In the genomic region with DNA sequence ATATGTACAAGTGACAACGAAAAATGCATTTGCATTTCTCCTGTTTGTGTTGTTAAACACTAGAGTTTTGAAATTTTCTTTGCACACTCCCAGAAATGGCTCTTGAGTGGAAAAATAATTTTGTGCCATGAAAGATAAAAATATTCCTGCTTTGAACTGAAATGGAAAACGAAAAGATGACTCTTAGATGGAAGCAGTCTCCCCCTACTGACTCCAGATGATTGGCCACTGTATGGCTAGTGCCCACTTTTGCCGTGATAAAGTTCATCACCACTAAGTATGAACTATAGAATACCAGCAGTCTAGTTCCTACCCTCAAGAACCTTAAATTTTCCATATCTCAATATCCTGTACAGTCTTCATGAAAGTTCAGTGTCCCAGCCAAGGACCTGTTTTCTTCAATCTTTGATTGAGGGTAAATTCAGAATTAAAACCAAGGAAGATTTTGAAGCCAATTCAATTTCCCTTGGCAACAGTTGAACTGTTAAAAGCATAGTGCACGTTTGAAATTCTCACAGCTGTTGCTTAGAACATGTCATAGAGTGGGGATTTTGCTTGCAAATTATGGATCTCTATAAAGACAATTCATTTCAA, we compare ENCODE assay signal across 8 cellular contexts. TPM values are rescaled to one million over a fixed set of nuclear protein-coding genes. Genes with fewer than 3 reads are reported as not detected.
DNase-seq lines count a peak whose midpoint lies in the region; ATAC-seq and TF ChIP-seq lines count a peak whose summit lies in the region.

No MANE protein-coding gene starts in this region.

- POLR2A ChIA-PET in AG04449 (lab: Yijun Ruan, JAX), result no interaction called here

- TF ChIP-seq CTCF in AG04449 (IDR thresholded peaks at IDR 0.05; ENCODE audit: insufficient read depth, low read length, missing control alignments) (peak; percentile 43), GM12875 (IDR thresholded peaks at IDR 0.05; ENCODE audit: borderline replicate concordance, insufficient read depth, low read depth, low read length) (0 out of 2 replicates have a peak, but pooled peaks have one; percentile 6), SU-DHL-6 (IDR thresholded peaks at IDR 0.05; ENCODE audit: insufficient read depth, low read length, poor library complexity, severe bottlenecking) (no peak), fibroblast of pulmonary artery (IDR thresholded peaks at IDR 0.05; ENCODE audit: low read length, missing control alignments) (peak; percentile 70), thyroid gland (IDR thresholded peaks at IDR 0.05) (peak in 2 of 6 experiments; percentile 14 to 30)

- peaks cover 30% of the 10 kb centered on the region for H3K79me2 ChIP-seq in SU-DHL-6 (ENCODE audit: insufficient read depth, low read length)

- H3K9ac ChIP-seq in SU-DHL-6 (ENCODE audit: low read length) (peak overlapping the region; percentile 78), subcutaneous abdominal adipose tissue (ENCODE audit: low read length in 5 of 5) (peak overlapping the region in 3 of 5 donors; percentile 89 to 97 (median 94))

- peak overlapping the region; percentile 92 for H3K4me2 ChIP-seq in SU-DHL-6 (ENCODE audit: low read depth, low read length, poor library complexity, severe bottlenecking)

- H3K36me3 ChIP-seq in SU-DHL-6 (ENCODE audit: low read length), result 0 out of 2 replicates have a peak, but pooled peaks cover 4% of the 10 kb centered on the region
- peaks cover 0 to under 1% (median 0%) of the 10 kb centered on the region in 5 donors for H3K36me3 ChIP-seq in subcutaneous abdominal adipose tissue (ENCODE audit: control insufficient read depth in 5 of 5, insufficient read depth in 5 of 5, low read length in 5 of 5)
- H3K36me3 ChIP-seq in thyroid gland, result peaks cover 0 to under 1% of the 10 kb centered on the region in 2 donors

- H3K4me1 ChIP-seq in subcutaneous abdominal adipose tissue (ENCODE audit: control insufficient read depth in 5 of 5, insufficient read depth in 5 of 5, low read length in 5 of 5) (peaks cover 0 to 34% (median 30%) of the 10 kb centered on the region in 5 donors), thyroid gland (peaks cover 15 to 17% of the 10 kb centered on the region in 2 donors)

- intact Hi-C loops in thyroid gland (cut with DNase I), result loop anchor here (5.0 to 10.0 kb wide), 2 partner anchors 90 to 152 kb away; no protein-coding TSS in a partner anchor

- H3K27ac ChIP-seq in SU-DHL-6 (ENCODE audit: low read depth, low read length) (no peak overlapping the region), subcutaneous abdominal adipose tissue (ENCODE audit: low read depth, low read length) (no peak overlapping the region), thyroid gland (no peak overlapping the region)

- no peak for ATAC-seq in HG03039 (IDR thresholded peaks at IDR 0.05; ENCODE audit: unreplicated experiment)

- CTCF ChIA-PET in AG04449 (lab: Yijun Ruan, JAX), result interaction anchor here (0.8 to 2.4 kb wide), 4 partner anchors 10 to 155 kb away, joined by 3 to 24 read pairs (median 7); no protein-coding TSS in a partner anchor

- H3K9me2 ChIP-seq in SU-DHL-6 (replicated peaks; ENCODE audit: insufficient read depth, low read length), result no peaks in the 10 kb centered on the region

- no peaks in the 10 kb centered on the region for H4K20me1 ChIP-seq in SU-DHL-6 (ENCODE audit: low read depth, low read length)

- DNase-seq in AG04449 (ENCODE audit: low read depth, low spot score), result no peak
- DNase-seq in fibroblast of pulmonary artery (ENCODE audit: low read depth), result peak; percentile 55
- DNase-seq in NCI-H345 (lab: John Stamatoyannopoulos, UW), result no peak
- no peak for DNase-seq in thyroid gland

- H3K9me3 ChIP-seq in SU-DHL-6 (ENCODE audit: insufficient read depth, low read length), result no peaks in the 10 kb centered on the region
- H3K9me3 ChIP-seq in subcutaneous abdominal adipose tissue (ENCODE audit: control insufficient read depth in 5 of 5, low read length in 5 of 5), result no peaks in the 10 kb centered on the region
- no peaks in the 10 kb centered on the region for H3K9me3 ChIP-seq in thyroid gland

- peak overlapping the region; percentile 24; the same call in 1 of the 2 replicates for H3K4me3 ChIP-seq in AG04449 (ENCODE audit: low read depth, low read length)
- H3K4me3 ChIP-seq in GM12875 (ENCODE audit: low read depth, low read length), result peak overlapping the region; percentile 16
- H3K4me3 ChIP-seq in SU-DHL-6 (ENCODE audit: insufficient read depth, low read length, poor library complexity, severe bottlenecking), result peak overlapping the region; percentile 71
- H3K4me3 ChIP-seq in fibroblast of pulmonary artery (replicated peaks; ENCODE audit: low read depth, low read length), result peak overlapping the region; percentile 99
- peak overlapping the region; percentile 84 to 94 (median 92) for H3K4me3 ChIP-seq in subcutaneous abdominal adipose tissue (ENCODE audit: low read depth in 1 of 5, low read length in 5 of 5)
- H3K4me3 ChIP-seq in thyroid gland (replicated peaks in 1 of 3), result no peak overlapping the region

- H3K27me3 ChIP-seq in SU-DHL-6 (ENCODE audit: low read length) (no peaks in the 10 kb centered on the region), subcutaneous abdominal adipose tissue (ENCODE audit: control insufficient read depth in 5 of 5, insufficient read depth in 4 of 5, low read length in 5 of 5) (no peaks in the 10 kb centered on the region), thyroid gland (no peaks in the 10 kb centered on the region)

- TF ChIP-seq POLR2A in thyroid gland (IDR thresholded peaks at IDR 0.05), result no peak

- WGBS in thyroid gland, 2 donors, result 36 to 39% methylated on average over 4 of the region's 4 CpGs

- peak overlapping the region; percentile 73 for H2AFZ ChIP-seq in SU-DHL-6 (ENCODE audit: low read depth, low read length, severe bottlenecking)

- peaks cover 3% of the 10 kb centered on the region; the same call in 1 of the 2 replicates for H3F3A ChIP-seq in SU-DHL-6 (ENCODE audit: insufficient read depth)

RNA-seq across cellular contexts. Expression of a gene that starts 1.6 kb away (rescaled TPM):
- 10 to 100 TPM; 30.0 to 42.3 (median 36.0) TPM for total RNA-seq in thyroid gland

Comparison
In these comparisons a context has a peak if more than half of its experiments do, and no peak if none do; other contexts are left out.
1. H3K4me3 ChIP-seq: peak in AG04449 (single experiment), GM12875 (single experiment), SU-DHL-6 (single experiment), fibroblast of pulmonary artery (single experiment) and subcutaneous abdominal adipose tissue (5 of 5); none in thyroid gland (0 of 3).